1 cellular context compared by ENCODE assay signal in genomic region chr3:65406470-65406869, GRCh38.
TF ChIP-seq lines count a peak whose summit lies in the region.

No MANE protein-coding gene starts in this region.

TF ChIP-seq in liver, 16 proteins besides CTCF, POLR2A, EP300 and RAD21 (continued from another document):
- peak; percentile 86 for TF ChIP-seq ZBTB33 (IDR thresholded peaks at IDR 0.05)
- TF ChIP-seq HNF4A (conservative IDR thresholded peaks at IDR 0.05): peak; percentile 66 to 78
- peak; percentile 24 for TF ChIP-seq HNF4G (IDR thresholded peaks at IDR 0.05)
- no peak for TF ChIP-seq FOXA1 (IDR thresholded peaks at IDR 0.05)
- no peak for TF ChIP-seq TAF1 (conservative IDR thresholded peaks at IDR 0.05)
- TF ChIP-seq MAX (IDR thresholded peaks at IDR 0.05): peak; percentile 83
- TF ChIP-seq JUND (IDR thresholded peaks at IDR 0.05): peak in 1 of 2 donors; percentile 39
- peak; percentile 50 for TF ChIP-seq ATF3 (IDR thresholded peaks at IDR 0.05)
